ENCODE assay signal across 8 cellular contexts in the genomic region with DNA sequence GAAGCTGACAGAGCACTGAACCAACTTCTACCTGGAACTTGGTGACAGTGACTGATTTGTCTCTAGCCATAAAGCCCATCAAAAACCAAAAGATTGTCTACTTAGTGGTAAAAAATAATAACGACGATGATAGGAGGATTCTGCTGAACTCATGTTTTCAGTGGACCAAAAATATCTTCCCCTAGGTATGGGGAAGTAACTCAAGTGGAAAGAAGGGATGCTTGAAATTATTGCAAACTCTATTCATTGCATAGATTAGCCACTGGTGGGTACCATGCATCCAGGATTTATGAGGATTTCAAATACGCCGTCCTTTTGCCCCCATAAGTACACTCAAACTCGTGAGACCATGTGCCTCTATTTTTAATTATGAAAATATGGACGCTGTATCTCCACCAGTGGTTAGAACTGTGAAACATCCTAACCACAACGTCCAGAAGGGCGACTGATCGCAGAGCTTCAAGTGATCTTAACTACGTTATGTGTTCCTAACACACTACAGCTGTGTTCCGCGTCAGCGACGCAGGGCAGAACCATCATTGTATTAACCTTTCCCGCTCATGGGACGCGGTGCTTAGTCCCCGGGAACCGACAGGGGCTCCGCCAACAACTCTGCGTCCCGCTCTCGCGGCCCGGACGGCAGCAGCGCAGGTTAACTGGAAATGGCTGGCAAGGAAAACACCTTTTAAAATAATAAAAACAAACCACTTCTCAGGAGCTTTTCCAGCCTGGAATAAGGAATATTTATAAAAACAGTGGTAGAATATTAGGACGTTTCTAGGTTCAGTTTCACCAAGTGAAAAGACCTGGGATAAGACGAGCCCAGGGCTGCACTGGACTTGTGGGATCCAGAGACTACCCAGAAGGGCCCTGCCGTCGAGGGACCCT. TPM values are rescaled to one million over a fixed set of nuclear protein-coding genes. Genes with fewer than 3 reads are reported as not detected.
A peak's percentile ranks its signal among the peaks of the same experiment; 100 is the strongest.
DNase-seq lines count a peak whose midpoint lies in the region; ATAC-seq and TF ChIP-seq lines count a peak whose summit lies in the region.

No MANE protein-coding gene starts in this region.

- CTCF ChIA-PET in CD8-positive, alpha-beta T cell (lab: Charles Lee) = interaction anchor here (0.6 to 1.4 kb wide), 3 partner anchors 9 to 153 kb away, joined by 3 to 7 read pairs (median 3); partner anchors contain the start of gene GATAD1

- ATAC-seq in CD8-positive, alpha-beta T cell = peak; percentile 9
- ATAC-seq in GM19467 (IDR thresholded peaks at IDR 0.05; ENCODE audit: unreplicated experiment) = peak; percentile 32

- H3K9me3 ChIP-seq in CD8-positive, alpha-beta T cell (ENCODE audit: low read length) = no peaks in the 10 kb centered on the region
- no peaks in the 10 kb centered on the region for H3K9me3 ChIP-seq in neuron (ENCODE audit: low read length)

- peaks cover 15% of the 10 kb centered on the region for H3K36me3 ChIP-seq in CD8-positive, alpha-beta T cell (ENCODE audit: insufficient read depth, low read length)
- peaks cover 20% of the 10 kb centered on the region for H3K36me3 ChIP-seq in neuron (ENCODE audit: insufficient read depth, low read length)

- peaks cover 35% of the 10 kb centered on the region for H3K36me3 Mint-ChIP-seq in CD8-positive, alpha-beta T cell
- peaks cover 22% of the 10 kb centered on the region for H3K36me3 Mint-ChIP-seq in activated T-helper 2 cell treated with anti-CD3 and anti-CD28 coated beads, Interferon-gamma antibody, Interleukin-2, Interleukin-4, amounts not matched to agents 10 μg/mL and 5 μg/mL and 100 μg/mL, durations not matched to agents 14 hours and 24 hours and 36 hours (ENCODE audit: low read depth)

- H3K4me3 ChIP-seq in CD8-positive, alpha-beta T cell (ENCODE audit: low read depth, low read length) = peak overlapping the region; percentile 95
- H3K4me3 ChIP-seq in neuron (ENCODE audit: low read length) = peak overlapping the region; percentile 85

- no peak for TF ChIP-seq CTCF in CD8-positive, alpha-beta T cell (IDR thresholded peaks at IDR 0.05)

- no peaks in the 10 kb centered on the region for H3K27me3 Mint-ChIP-seq in CD8-positive, alpha-beta T cell (ENCODE audit: low read depth)
- H3K27me3 Mint-ChIP-seq in activated T-helper 2 cell treated with anti-CD3 and anti-CD28 coated beads, Interferon-gamma antibody, Interleukin-2, Interleukin-4, amounts not matched to agents 10 μg/mL and 5 μg/mL and 100 μg/mL, durations not matched to agents 14 hours and 24 hours and 36 hours (ENCODE audit: low read depth) = no peaks in the 10 kb centered on the region

- H3K4me1 ChIP-seq in CD8-positive, alpha-beta T cell (ENCODE audit: insufficient read depth, low read length) = peaks cover 22% of the 10 kb centered on the region
- H3K4me1 ChIP-seq in neuron (ENCODE audit: insufficient read depth, low read length) = peaks cover 20% of the 10 kb centered on the region

- peak overlapping the region; percentile 84 for H3K27ac ChIP-seq in CD8-positive, alpha-beta T cell (ENCODE audit: low read depth, low read length)
- peak overlapping the region; percentile 76 for H3K27ac ChIP-seq in temporal lobe (ENCODE audit: low read depth, low read length)

- peaks cover 48% of the 10 kb centered on the region for H3K4me1 Mint-ChIP-seq in CD8-positive, alpha-beta T cell (ENCODE audit: low read depth)
- peaks cover 18% of the 10 kb centered on the region for H3K4me1 Mint-ChIP-seq in activated T-helper 2 cell treated with anti-CD3 and anti-CD28 coated beads, Interferon-gamma antibody, Interleukin-2, Interleukin-4, amounts not matched to agents 10 μg/mL and 5 μg/mL and 100 μg/mL, durations not matched to agents 14 hours and 24 hours and 36 hours (ENCODE audit: low read depth)

- peak overlapping the region; percentile 30 for H2AFZ ChIP-seq in neuron (ENCODE audit: low read depth, low read length)

- DNase-seq in CD8-positive, alpha-beta T cell = peak; percentile 11 to 58 (median 44)
- DNase-seq in HT-29 (ENCODE audit: low spot score) (peak; percentile 87), RKO (ENCODE audit: low spot score) (peak; percentile 88), fibroblast of the conjunctiva (ENCODE audit: low read depth) (peak; percentile 17)
- DNase-seq in activated T-helper 2 cell treated with anti-CD3 and anti-CD28 coated beads, Interferon-gamma antibody, Interleukin-2, Interleukin-4, amounts not matched to agents 10 μg/mL and 5 μg/mL and 100 μg/mL, durations not matched to agents 14 hours and 24 hours and 36 hours (ENCODE audit: low spot score) = peak; percentile 53

- H3K9me3 Mint-ChIP-seq in CD8-positive, alpha-beta T cell = no peaks in the 10 kb centered on the region
- no peaks in the 10 kb centered on the region for H3K9me3 Mint-ChIP-seq in activated T-helper 2 cell treated with anti-CD3 and anti-CD28 coated beads, Interferon-gamma antibody, Interleukin-2, Interleukin-4, amounts not matched to agents 10 μg/mL and 5 μg/mL and 100 μg/mL, durations not matched to agents 14 hours and 24 hours and 36 hours

- peak overlapping the region; percentile 91 for H3K4me3 Mint-ChIP-seq in CD8-positive, alpha-beta T cell
- peak overlapping the region; percentile 92 for H3K4me3 Mint-ChIP-seq in activated T-helper 2 cell treated with anti-CD3 and anti-CD28 coated beads, Interferon-gamma antibody, Interleukin-2, Interleukin-4, amounts not matched to agents 10 μg/mL and 5 μg/mL and 100 μg/mL, durations not matched to agents 14 hours and 24 hours and 36 hours (ENCODE audit: low read depth)

- H3K27me3 ChIP-seq in CD8-positive, alpha-beta T cell (ENCODE audit: insufficient read depth, low read length) = no peaks in the 10 kb centered on the region
- no peaks in the 10 kb centered on the region for H3K27me3 ChIP-seq in neuron (ENCODE audit: insufficient read depth, low read length)

- POLR2A ChIA-PET in CD8-positive, alpha-beta T cell (lab: Charles Lee) = interaction anchor here (0.9 to 3.1 kb wide), 11 partner anchors 25 to 705 kb away, joined by 3 to 22 read pairs (median 5); partner anchors contain the start of genes AKAP9, ANKIB1, CYP51A1 and GATAD1

- intact Hi-C loops in CD8-positive, alpha-beta T cell (cut with DNase I, micrococcal nuclease) = loop anchor here (1.0 to 5.0 kb wide), 19 partner anchors 63 to 705 kb away; partner anchors contain the start of genes FAM133B (in 2 of the 2), GATAD1 (in 2 of the 2), MTERF1 (in 2 of the 2) and VPS50 (in 2 of the 2)
- intact Hi-C loops in activated T-helper 2 cell treated with anti-CD3 and anti-CD28 coated beads, Interferon-gamma antibody, Interleukin-2, Interleukin-4, amounts not matched to agents 10 μg/mL and 5 μg/mL and 100 μg/mL, durations not matched to agents 14 hours and 24 hours and 36 hours (cut with micrococcal nuclease) = loop anchor here (1.0 to 10.0 kb wide), 10 partner anchors 63 to 705 kb away; partner anchors contain the start of genes AKAP9, ANKIB1, CYP51A1 and FAM133B

- H3K27ac Mint-ChIP-seq in CD8-positive, alpha-beta T cell = peak overlapping the region; percentile 98
- H3K27ac Mint-ChIP-seq in activated T-helper 2 cell treated with anti-CD3 and anti-CD28 coated beads, Interferon-gamma antibody, Interleukin-2, Interleukin-4, amounts not matched to agents 10 μg/mL and 5 μg/mL and 100 μg/mL, durations not matched to agents 14 hours and 24 hours and 36 hours = peak overlapping the region; percentile 89

RNA-seq across cellular contexts. Expression of gene PEX1, which starts 0.8 kb away (rescaled TPM):
- 10 to 100 TPM; 17.8 to 18.1 TPM for total RNA-seq in CD8-positive, alpha-beta T cell
- 8.2 and 8.9 TPM in 2 replicates for total RNA-seq in HT-29 (2014; rRNA removed; shearing (Covaris generic))
- 15.1 TPM in 2 replicates for total RNA-seq in activated T-helper 2 cell treated with anti-CD3 and anti-CD28 coated beads, Interferon-gamma antibody, Interleukin-2, Interleukin-4, amounts not matched to agents 10 μg/mL and 5 μg/mL and 100 μg/mL, durations not matched to agents 14 hours and 24 hours and 36 hours
- 40.8 TPM for total RNA-seq in temporal lobe

RNA-seq across cellular contexts. Expression of gene RBM48, which starts 1.1 kb away (rescaled TPM):
- 10 to 100 TPM; 52.7 to 54.6 TPM for total RNA-seq in CD8-positive, alpha-beta T cell
- total RNA-seq in HT-29 (2014; rRNA removed; shearing (Covaris generic)) = 4.7 and 7.3 TPM in 2 replicates
- 15.2 and 16.8 TPM in 2 replicates for total RNA-seq in activated T-helper 2 cell treated with anti-CD3 and anti-CD28 coated beads, Interferon-gamma antibody, Interleukin-2, Interleukin-4, amounts not matched to agents 10 μg/mL and 5 μg/mL and 100 μg/mL, durations not matched to agents 14 hours and 24 hours and 36 hours
- 20.9 TPM for total RNA-seq in temporal lobe

RNA-seq across cellular contexts. Expression of gene ERVW-1, which starts 49.8 kb away (rescaled TPM):
- not detected for total RNA-seq in CD8-positive, alpha-beta T cell
- total RNA-seq in HT-29 (2014; rRNA removed; shearing (Covaris generic)) = not detected in 2 replicates
- total RNA-seq in activated T-helper 2 cell treated with anti-CD3 and anti-CD28 coated beads, Interferon-gamma antibody, Interleukin-2, Interleukin-4, amounts not matched to agents 10 μg/mL and 5 μg/mL and 100 μg/mL, durations not matched to agents 14 hours and 24 hours and 36 hours = not detected in 2 replicates
- not detected for total RNA-seq in temporal lobe

Comparison
In these comparisons a context has a peak if more than half of its experiments do, and no peak if none do; other contexts are left out.
1. Peak in every context shown above with its lines: DNase-seq, ATAC-seq, H3K4me3 ChIP-seq and H3K27ac ChIP-seq.
2. DNase-seq: peak in every context shown above with its lines; median percentile 88 in RKO; 87 in HT-29; 53 in activated T-helper 2 cell treated with anti-CD3 and anti-CD28 coated beads, Interferon-gamma antibody, Interleukin-2, Interleukin-4, amounts not matched to agents 10 μg/mL and 5 μg/mL and 100 μg/mL, durations not matched to agents 14 hours and 24 hours and 36 hours; 44 in CD8-positive, alpha-beta T cell; 17 in fibroblast of the conjunctiva.